In genomic region chr6:67593247-67593646, GRCh38 we compare ENCODE assay signal across 21 cellular contexts.
DNase-seq lines count a peak whose midpoint lies in the region; ATAC-seq, FAIRE-seq and TF ChIP-seq lines count a peak whose summit lies in the region.
"Had no signal": no experiment of that assay in that cellular context is flagged by ENCODE, and none has a peak within 500 bp of the region (broad histone marks: within the 10 kb centered on the region; RNA-seq: fewer than 3 reads in every experiment).

No MANE protein-coding gene starts in this region.

- no TSS peak for BruUV-seq in IMR-90 (replicated peaks; lab: Mats Ljungman, UMichigan)

- DNase-seq in A549 (ENCODE audit: low read depth in 1 of 2, low spot score in 1 of 2) (no peak), IMR-90 (no peak), NCI-H2171 (lab: John Stamatoyannopoulos, UW) (no peak), SHP77 (lab: John Stamatoyannopoulos, UW) (no peak)
- DNase-seq: 8988T; AML-193; Caco-2; Calu3; CD4-positive, alpha-beta T cell; CD8-positive, alpha-beta T cell; DMS79 treated with DMSO at 0.1 percent for 48 hours; GF-D8 had no signal

- dilution Hi-C loops in IMR-90 (cut with HindIII; ENCODE audit: low sequenced_read_pairs, unreplicated experiment), result no loop called here

- H3K27me3 ChIP-seq in IMR-90 (ENCODE audit: control insufficient read depth, insufficient read depth, low read length) (no peaks in the 10 kb centered on the region), SU-DHL-6 (ENCODE audit: low read length) (no peaks in the 10 kb centered on the region)
- H3K27me3 ChIP-seq: BLaER1 treated with 17β-estradiol and CSF1 and Interleukin-3, amounts not matched to agents 10 nM and 100 nM had no signal

- H3F3A ChIP-seq in SU-DHL-6 (ENCODE audit: insufficient read depth), result no peaks in the 10 kb centered on the region

- no peak overlapping the region for H3K4ac ChIP-seq in IMR-90 (ENCODE audit: low read depth, low read length)

- in situ Hi-C loops in IMR-90 (cut with MboI; ENCODE audit: low sequenced_read_pairs), result no loop called here

- H3K56ac ChIP-seq in IMR-90 (ENCODE audit: extremely low read depth, insufficient read depth, low read length), result no peak overlapping the region

- no peaks in the 10 kb centered on the region for H3K9me3 ChIP-seq in A549
- no peaks in the 10 kb centered on the region for H3K9me3 ChIP-seq in IMR-90 (ENCODE audit: control insufficient read depth, insufficient read depth, low read length)
- no peaks in the 10 kb centered on the region for H3K9me3 ChIP-seq in SU-DHL-6 (ENCODE audit: insufficient read depth, low read length)
- H3K9me3 ChIP-seq: BLaER1 treated with 17β-estradiol and CSF1 and Interleukin-3, amounts not matched to agents 10 nM and 100 nM; Caco-2 had no signal

- H2AFZ ChIP-seq in IMR-90 (replicated peaks; ENCODE audit: low read length, poor library complexity) (no peak overlapping the region), SU-DHL-6 (ENCODE audit: low read depth, low read length, severe bottlenecking) (peak overlapping the region; percentile 30)

- TF ChIP-seq CTCF in A549 (IDR thresholded peaks at IDR 0.05) (no peak), IMR-90 (conservative IDR thresholded peaks at IDR 0.05; ENCODE audit: low read depth, low read length) (no peak), SU-DHL-6 (IDR thresholded peaks at IDR 0.05; ENCODE audit: insufficient read depth, low read length, poor library complexity, severe bottlenecking) (no peak)

- H4K20me1 ChIP-seq in IMR-90 (ENCODE audit: insufficient read depth, low read length) (no peaks in the 10 kb centered on the region), SU-DHL-6 (ENCODE audit: low read depth, low read length) (no peaks in the 10 kb centered on the region)
- H4K20me1 ChIP-seq: BLaER1 treated with 17β-estradiol and CSF1 and Interleukin-3, amounts not matched to agents 10 nM and 100 nM had no signal

- H4K91ac ChIP-seq in IMR-90 (ENCODE audit: insufficient read depth, low read depth, low read length), result no peak overlapping the region

- no peak overlapping the region for H2BK20ac ChIP-seq in IMR-90 (ENCODE audit: low read depth, low read length)

- H3K4me3 ChIP-seq in A549 (no peak overlapping the region), IMR-90 (ENCODE audit: insufficient read depth, low read depth, low read length) (no peak overlapping the region), SU-DHL-6 (ENCODE audit: insufficient read depth, low read length, poor library complexity, severe bottlenecking) (no peak overlapping the region)
- H3K4me3 ChIP-seq: BLaER1 treated with 17β-estradiol and CSF1 and Interleukin-3, amounts not matched to agents 10 nM and 100 nM had no signal

- no peak overlapping the region for H2BK15ac ChIP-seq in IMR-90 (ENCODE audit: low read depth, low read length)

- no peak overlapping the region for H2AK9ac ChIP-seq in IMR-90 (replicated peaks; ENCODE audit: low read depth, low read length, poor library complexity)

- H2BK120ac ChIP-seq in IMR-90 (ENCODE audit: low read depth, low read length), result no peak overlapping the region

- no peak overlapping the region for H3K18ac ChIP-seq in IMR-90 (ENCODE audit: low read depth, low read length)

- ATAC-seq in A549, result no peak
- ATAC-seq in IMR-90 (ENCODE audit: low read depth), result no peak
- ATAC-seq in GM21786 (IDR thresholded peaks at IDR 0.05; ENCODE audit: unreplicated experiment), result no peak
- ATAC-seq: CD8-positive, alpha-beta T cell had no signal

- POLR2A ChIA-PET in A549 (lab: Yijun Ruan, JAX) (no interaction called here), IMR-90 (lab: Charles Lee; ENCODE audit: unreplicated experiment) (no interaction called here)

- no peak overlapping the region for H4K8ac ChIP-seq in IMR-90 (ENCODE audit: low read depth in 2 of 2, low read length in 2 of 2)

- no peak overlapping the region for H3K9ac ChIP-seq in IMR-90 (ENCODE audit: low read depth, low read length)
- H3K9ac ChIP-seq in SU-DHL-6 (ENCODE audit: low read length), result no peak overlapping the region
- H3K9ac ChIP-seq: BLaER1 treated with 17β-estradiol and CSF1 and Interleukin-3, amounts not matched to agents 10 nM and 100 nM had no signal

- H3K4me1 ChIP-seq in A549, result no peaks in the 10 kb centered on the region
- H3K4me1 ChIP-seq in IMR-90 (ENCODE audit: control insufficient read depth, insufficient read depth, low read length), result no peaks in the 10 kb centered on the region
- H3K4me1 ChIP-seq: BLaER1 treated with 17β-estradiol and CSF1 and Interleukin-3, amounts not matched to agents 10 nM and 100 nM; Caco-2 had no signal

- TF ChIP-seq RAD21 in A549 (conservative IDR thresholded peaks at IDR 0.05 in 1 of 2, IDR thresholded peaks at IDR 0.05 in 1 of 2), result no peak
- no peak for TF ChIP-seq RAD21 in IMR-90 (IDR thresholded peaks at IDR 0.05; ENCODE audit: low read length)

- H3K27ac ChIP-seq in A549 (no peak overlapping the region), IMR-90 (ENCODE audit: insufficient read depth, low read length) (no peak overlapping the region), SU-DHL-6 (ENCODE audit: low read depth, low read length) (no peak overlapping the region)
- H3K27ac ChIP-seq: BLaER1 treated with 17β-estradiol and CSF1 and Interleukin-3, amounts not matched to agents 10 nM and 100 nM; C4-2B had no signal

- no peaks in the 10 kb centered on the region for H3K36me3 ChIP-seq in IMR-90 (ENCODE audit: control insufficient read depth, insufficient read depth, low read length)
- H3K36me3 ChIP-seq in SU-DHL-6 (ENCODE audit: low read length), result no peaks in the 10 kb centered on the region
- H3K36me3 ChIP-seq: BLaER1 treated with 17β-estradiol and CSF1 and Interleukin-3, amounts not matched to agents 10 nM and 100 nM had no signal

- no peaks in the 10 kb centered on the region for H3K9me2 ChIP-seq in SU-DHL-6 (replicated peaks; ENCODE audit: insufficient read depth, low read length)

- CTCF ChIA-PET in A549 (lab: Yijun Ruan, JAX) (no interaction called here), IMR-90 (lab: Yijun Ruan, JAX) (no interaction called here)

- H2BK5ac ChIP-seq in IMR-90 (ENCODE audit: low read depth, low read length, poor library complexity, severe bottlenecking), result no peak overlapping the region

- H3K23ac ChIP-seq in IMR-90 (ENCODE audit: low read depth, low read length), result no peak overlapping the region

- no peaks in the 10 kb centered on the region for H3K79me1 ChIP-seq in IMR-90 (ENCODE audit: low read depth in 1 of 2, low read length in 2 of 2)

- H3K14ac ChIP-seq in IMR-90 (replicated peaks; ENCODE audit: low read depth, low read length), result no peak overlapping the region

- intact Hi-C loops in IMR-90 (cut with micrococcal nuclease), result no loop called here

- TF ChIP-seq EP300 in A549 (IDR thresholded peaks at IDR 0.05), result no peak

- H3K9me1 ChIP-seq in IMR-90 (ENCODE audit: insufficient read depth, low read length), result no peaks in the 10 kb centered on the region

- TF ChIP-seq POLR2A in A549 (IDR thresholded peaks at IDR 0.05; ENCODE audit: low read length) (no peak), IMR-90 (IDR thresholded peaks at IDR 0.05; ENCODE audit: low read depth, low read length) (no peak)

- H4K5ac ChIP-seq in IMR-90 (ENCODE audit: low read depth, low read length), result no peak overlapping the region

- no peak for FAIRE-seq in A549 (lab: Jason Lieb, UNC)
- FAIRE-seq: A204.1, D721Med, G401.6, GM12891, GM19239 had no signal

- no peaks in the 10 kb centered on the region for H3K79me2 ChIP-seq in SU-DHL-6 (ENCODE audit: insufficient read depth, low read length)

- H2AK5ac ChIP-seq in IMR-90 (ENCODE audit: low read depth, low read length), result no peak overlapping the region

- H3K4me2 ChIP-seq in A549 (no peak overlapping the region), IMR-90 (ENCODE audit: low read depth, low read length) (no peak overlapping the region), SU-DHL-6 (ENCODE audit: low read depth, low read length, poor library complexity, severe bottlenecking) (no peak overlapping the region)
- H3K4me2 ChIP-seq: BLaER1 treated with 17β-estradiol and CSF1 and Interleukin-3, amounts not matched to agents 10 nM and 100 nM had no signal

TF ChIP-seq in A549, 52 proteins besides CTCF, POLR2A, EP300 and RAD21:
- peak; percentile 40 for TF ChIP-seq MAFK (IDR thresholded peaks at IDR 0.05; ENCODE audit: partially characterized antibody)
- no peak for TF ChIP-seq KDM5A (IDR thresholded peaks at IDR 0.05)

TF ChIP-seq in IMR-90, 13 proteins besides CTCF, POLR2A, EP300 and RAD21:
- TF ChIP-seq MAFK (IDR thresholded peaks at IDR 0.05; ENCODE audit: low read depth, low read length) (peak; percentile 62), ELK1 (IDR thresholded peaks at IDR 0.05; ENCODE audit: borderline replicate concordance, low read depth, low read length) (no peak)
